ENCODE assay signal across 27 cellular contexts in genomic region chr4:41660350-41660749, GRCh38.
"Had no signal": no experiment of that assay in that cellular context is flagged by ENCODE, and none has a peak within 500 bp of the region (broad histone marks: within the 10 kb centered on the region; RNA-seq: fewer than 3 reads in every experiment).

No MANE protein-coding gene starts in this region.

- DNase-seq: activated CD4-positive, alpha-beta memory T cell treated with anti-CD3 and anti-CD28 coated beads for 36 hours; activated CD4-positive, alpha-beta T cell treated with anti-CD3 and anti-CD28 coated beads, Interleukin-2, amount 10 ng/mL, durations not matched to agents 7 days and 5 days; activated CD4-positive, CD25-positive, alpha-beta regulatory T cell; activated CD8-positive, alpha-beta memory T cell treated with anti-CD3 and anti-CD28 coated beads for 24 hours; activated gamma-delta T cell; activated naive CD8-positive, alpha-beta T cell treated with anti-CD3 and anti-CD28 coated beads, Interleukin-2, amount 50 U/mL, for 24 hours; activated T-cell treated with anti-CD3 and anti-CD28 coated beads for 4 hours; activated T-cell treated with anti-CD3 and anti-CD28 coated beads, Interleukin-2, amount 50 U/mL, for 48 hours; amniotic stem cell; Karpas-422; NCI-H1048; NCI-H1417 treated with DMSO at 0.1 percent for 48 hours; NCI-H1694; NCI-H2029; NCI-H345; NCI-H510A; NCI-H526 treated with DMSO at 0.1 percent for 48 hours; NCI-H82; PC-3; SIG-M5; T-helper 17 cell; T-helper 9 cell had no signal

- H3K27me3 Mint-ChIP-seq: brain had no signal

- H3K4me1 Mint-ChIP-seq: activated CD4-positive, alpha-beta T cell treated with anti-CD3 and anti-CD28 coated beads, Interleukin-2, amount 10 ng/mL, durations not matched to agents 7 days and 5 days; activated T-helper 17 cell treated with anti-CD3 and anti-CD28 coated beads, Interleukin-2, amount 50 U/mL, for 72 hours; brain had no signal

- H3K27ac ChIP-seq: cardiac muscle cell had no signal

- H3K36me3 Mint-ChIP-seq: activated CD4-positive, alpha-beta memory T cell treated with anti-CD3 and anti-CD28 coated beads for 36 hours; activated naive CD4-positive, alpha-beta T cell treated with anti-CD3 and anti-CD28 coated beads, Interleukin-2, amount 50 U/mL, for 72 hours; brain had no signal

- H3K27ac Mint-ChIP-seq: activated CD4-positive, alpha-beta memory T cell treated with anti-CD3 and anti-CD28 coated beads for 36 hours; activated CD4-positive, alpha-beta T cell treated with anti-CD3 and anti-CD28 coated beads, Interleukin-2, amount 10 ng/mL, durations not matched to agents 7 days and 5 days; activated naive CD4-positive, alpha-beta T cell treated with anti-CD3 and anti-CD28 coated beads, Interleukin-2, amount 50 U/mL, for 72 hours; activated naive CD8-positive, alpha-beta T cell treated with anti-CD3 and anti-CD28 coated beads, Interleukin-2, amount 50 U/mL, for 24 hours; activated T-helper 17 cell treated with anti-CD3 and anti-CD28 coated beads, Interleukin-2, amount 50 U/mL, for 72 hours; brain; T-helper 17 cell had no signal

- H3K27me3 ChIP-seq: ascending aorta had no signal

- H3K9me3 ChIP-seq: ascending aorta had no signal

- H3K4me3 Mint-ChIP-seq: activated CD4-positive, alpha-beta memory T cell treated with anti-CD3 and anti-CD28 coated beads for 36 hours; activated CD4-positive, alpha-beta T cell treated with anti-CD3 and anti-CD28 coated beads, Interleukin-2, amount 10 ng/mL, durations not matched to agents 7 days and 5 days; activated naive CD8-positive, alpha-beta T cell treated with anti-CD3 and anti-CD28 coated beads, Interleukin-2, amount 50 U/mL, for 24 hours; activated T-helper 17 cell treated with anti-CD3 and anti-CD28 coated beads, Interleukin-2, amount 50 U/mL, for 72 hours; brain; T-helper 17 cell had no signal

- H3K9me3 Mint-ChIP-seq: activated CD4-positive, alpha-beta memory T cell treated with anti-CD3 and anti-CD28 coated beads for 36 hours; activated CD4-positive, alpha-beta T cell treated with anti-CD3 and anti-CD28 coated beads, Interleukin-2, amount 10 ng/mL, durations not matched to agents 7 days and 5 days; activated naive CD4-positive, alpha-beta T cell treated with anti-CD3 and anti-CD28 coated beads, Interleukin-2, amount 50 U/mL, for 72 hours; activated naive CD8-positive, alpha-beta T cell treated with anti-CD3 and anti-CD28 coated beads, Interleukin-2, amount 50 U/mL, for 24 hours; activated T-helper 17 cell treated with anti-CD3 and anti-CD28 coated beads, Interleukin-2, amount 50 U/mL, for 72 hours; brain had no signal
